8 cellular contexts compared by ENCODE assay signal in genomic region chr10:3873728-3874461, GRCh38.
DNase-seq lines count a peak whose midpoint lies in the region; ATAC-seq and TF ChIP-seq lines count a peak whose summit lies in the region.

No MANE protein-coding gene starts in this region.

- H3K36me3 Mint-ChIP-seq in activated naive CD4-positive, alpha-beta T cell treated with anti-CD3 and anti-CD28 coated beads, Interleukin-2, amount 50 U/mL, for 72 hours = peaks cover 0 to under 1% of the 10 kb centered on the region in 2 donors

- intact Hi-C loops in aorta (cut with DNase I) = no loop called here

- no peak for DNase-seq in activated CD4-positive, CD25-positive, alpha-beta regulatory T cell (lab: John Stamatoyannopoulos, UW)
- DNase-seq in NB4 (ENCODE audit: low read depth) (peak; percentile 50), iris pigment epithelial cell (ENCODE audit: low read depth) (peak; percentile 72), aorta (no peak), GOT3 (lab: John Stamatoyannopoulos, UW) (no peak)
- DNase-seq in activated naive CD4-positive, alpha-beta T cell treated with anti-CD3 and anti-CD28 coated beads, Interleukin-2, amount 50 U/mL, for 72 hours (ENCODE audit: low spot score in 2 of 2) = no peak

- H3K36me3 ChIP-seq in aorta (ENCODE audit: control insufficient read depth in 1 of 2, insufficient read depth in 2 of 2, low read length in 1 of 2) = no peaks in the 10 kb centered on the region

- no peak overlapping the region for H3K27ac ChIP-seq in aorta (ENCODE audit: low read depth in 1 of 2, low read length in 2 of 2)

- peaks cover 0 to 1% of the 10 kb centered on the region in 2 donors for H3K27me3 ChIP-seq in aorta (ENCODE audit: control insufficient read depth in 1 of 2, insufficient read depth in 2 of 2, low read length in 1 of 2)

- H3K27ac Mint-ChIP-seq in activated naive CD4-positive, alpha-beta T cell treated with anti-CD3 and anti-CD28 coated beads, Interleukin-2, amount 50 U/mL, for 72 hours = peak overlapping the region; percentile 88 to 94

- 58 to 66% methylated on average over 7 of the region's 7 CpGs for WGBS in aorta, 2 donors

- no peaks in the 10 kb centered on the region for H3K9me3 ChIP-seq in aorta (ENCODE audit: control insufficient read depth, low read length)

- TF ChIP-seq CTCF in NB4 (IDR thresholded peaks at IDR 0.05; ENCODE audit: low read depth, low read length) = no peak

- H3K4me1 ChIP-seq in aorta (ENCODE audit: control insufficient read depth in 1 of 2, insufficient read depth in 2 of 2, low read length in 2 of 2) = peaks cover 0 to 3% of the 10 kb centered on the region in 2 donors

- no peak overlapping the region for H3K4me3 ChIP-seq in NB4 (ENCODE audit: low read depth, low read length)
- no peak overlapping the region for H3K4me3 ChIP-seq in aorta (ENCODE audit: low read length in 2 of 2)

- no peak for TF ChIP-seq POLR2A in NB4 (IDR thresholded peaks at IDR 0.05; ENCODE audit: extremely low read depth, insufficient read length)

- no peaks in the 10 kb centered on the region for H3K9me3 Mint-ChIP-seq in activated naive CD4-positive, alpha-beta T cell treated with anti-CD3 and anti-CD28 coated beads, Interleukin-2, amount 50 U/mL, for 72 hours

- ATAC-seq in activated CD4-positive, CD25-positive, alpha-beta regulatory T cell treated with anti-CD3 and anti-CD28 coated beads, Interleukin-2, amount 50 U/mL, for 24 hours = peak; percentile 51 to 68
- ATAC-seq in HG02571 (IDR thresholded peaks at IDR 0.05; ENCODE audit: unreplicated experiment) = peak; percentile 55
- ATAC-seq in activated naive CD4-positive, alpha-beta T cell treated with anti-CD3 and anti-CD28 coated beads, Interleukin-2, amount 50 U/mL, for 72 hours = peak; percentile 40 to 78
- peak; percentile 77 for ATAC-seq in aorta (ENCODE audit: low FRiP score)

Comparison
In these comparisons a context has a peak if more than half of its experiments do, and no peak if none do; other contexts are left out.
1. DNase-seq: peak in NB4 (single experiment) and iris pigment epithelial cell (single experiment); none in activated CD4-positive, CD25-positive, alpha-beta regulatory T cell (0 of 4), activated naive CD4-positive, alpha-beta T cell treated with anti-CD3 and anti-CD28 coated beads, Interleukin-2, amount 50 U/mL, for 72 hours (0 of 2), aorta (0 of 2) and GOT3 (single experiment).
2. Peak in every context shown above with its lines, with median percentiles within 50 percentile points of each other: ATAC-seq.